11 cellular contexts compared by ENCODE assay signal in genomic region chr14:93212432-93212831, GRCh38. TPM values are rescaled to one million over a fixed set of nuclear protein-coding genes. Genes with fewer than 3 reads are reported as not detected.
A peak's percentile ranks its signal among the peaks of the same experiment; 100 is the strongest.
DNase-seq lines count a peak whose midpoint lies in the region; ATAC-seq and TF ChIP-seq lines count a peak whose summit lies in the region.
"Had no signal": no experiment of that assay in that cellular context is flagged by ENCODE, and none has a peak within 500 bp of the region (broad histone marks: within the 10 kb centered on the region; RNA-seq: fewer than 3 reads in every experiment).

No MANE protein-coding gene starts in this region.

- no peak for TF ChIP-seq POLR2A in upper lobe of left lung (IDR thresholded peaks at IDR 0.05)

- no peak for TF ChIP-seq CTCF in GM13976 (IDR thresholded peaks at IDR 0.05; ENCODE audit: borderline replicate concordance, control extremely low read depth, extremely low read depth, insufficient read depth, missing control alignments)
- TF ChIP-seq CTCF in smooth muscle cell (IDR thresholded peaks at IDR 0.05; ENCODE audit: borderline replicate concordance, insufficient read depth, poor library complexity, severe bottlenecking) = no peak
- TF ChIP-seq CTCF in upper lobe of left lung (IDR thresholded peaks at IDR 0.05) = no peak

- intact Hi-C loops in left ventricle myocardium superior (cut with micrococcal nuclease) = no loop called here

- no peak for TF ChIP-seq EP300 in upper lobe of left lung (IDR thresholded peaks at IDR 0.05)

- no peak overlapping the region for H3K27ac ChIP-seq in smooth muscle cell (ENCODE audit: low read depth)
- H3K27ac ChIP-seq in upper lobe of left lung = no peak overlapping the region

- H3K9ac ChIP-seq in smooth muscle cell (ENCODE audit: low read depth) = no peak overlapping the region

- peaks cover 8% of the 10 kb centered on the region for H3K4me1 ChIP-seq in smooth muscle cell (ENCODE audit: low read depth)
- peaks cover 8 to 21% (median 13%) of the 10 kb centered on the region in 4 donors for H3K4me1 ChIP-seq in upper lobe of left lung

- H3F3A ChIP-seq in smooth muscle cell (ENCODE audit: low read depth) = no peaks in the 10 kb centered on the region

- WGBS in smooth muscle cell (ENCODE audit: low lambda C conversion rate) = 92% methylated on average over 3 of the region's 3 CpGs
- WGBS in upper lobe of left lung, 2 donors = 74 to 85% methylated on average over 3 of the region's 3 CpGs

- H3K4me2 ChIP-seq in smooth muscle cell = no peak overlapping the region

- ATAC-seq in GM19438 (IDR thresholded peaks at IDR 0.05; ENCODE audit: low read depth, unreplicated experiment) (peak; percentile 64), HG02840 (IDR thresholded peaks at IDR 0.05; ENCODE audit: low FRiP score, unreplicated experiment) (peak; percentile 59), HG03521 (IDR thresholded peaks at IDR 0.05; ENCODE audit: unreplicated experiment) (peak; percentile 55), left ventricle myocardium superior (no peak), upper lobe of left lung (ENCODE audit: low FRiP score in 2 of 2) (no peak)
- ATAC-seq: activated CD4-positive, alpha-beta T cell treated with anti-CD3 and anti-CD28 coated beads for 36 hours had no signal

- in situ Hi-C loops in GM13976 (cut with MboI; ENCODE audit: low sequenced_read_pairs, unreplicated experiment) = no loop called here

- H3K27me3 ChIP-seq in smooth muscle cell (ENCODE audit: low read depth) (no peaks in the 10 kb centered on the region), upper lobe of left lung (no peaks in the 10 kb centered on the region)

- DNase-seq in GM13976 (ENCODE audit: low spot score) (peak; percentile 59), smooth muscle cell (lab: John Stamatoyannopoulos, UW; ENCODE audit: unreplicated experiment) (no peak), left ventricle myocardium superior (no peak), NCI-H128 (lab: John Stamatoyannopoulos, UW; ENCODE audit: unreplicated experiment) (no peak), upper lobe of left lung (no peak)
- DNase-seq: activated CD4-positive, alpha-beta T cell treated with anti-CD3 and anti-CD28 coated beads for 36 hours; NCI-H524 treated with DMSO at 0.1 percent for 48 hours; small intestine had no signal

- H3K36me3 ChIP-seq in smooth muscle cell (ENCODE audit: low read depth) = no peaks in the 10 kb centered on the region
- peaks cover 20 to 68% (median 48%) of the 10 kb centered on the region in 4 donors for H3K36me3 ChIP-seq in upper lobe of left lung

- no peaks in the 10 kb centered on the region for H4K20me1 ChIP-seq in smooth muscle cell (ENCODE audit: low read depth)

- no peak overlapping the region for H2AFZ ChIP-seq in smooth muscle cell (ENCODE audit: low read depth)

- H3K79me2 ChIP-seq in smooth muscle cell (ENCODE audit: low read depth) = peaks cover 8% of the 10 kb centered on the region

- H3K4me3 ChIP-seq in smooth muscle cell (no peak overlapping the region), upper lobe of left lung (no peak overlapping the region)

- H3K9me3 ChIP-seq in smooth muscle cell (replicated peaks; ENCODE audit: low read depth) = no peaks in the 10 kb centered on the region
- no peaks in the 10 kb centered on the region for H3K9me3 ChIP-seq in upper lobe of left lung

RNA-seq across cellular contexts. Expression of gene UBR7, which starts 5.4 kb away (rescaled TPM):
- total RNA-seq in smooth muscle cell (12.8 and 22.7 TPM in 2 replicates), left ventricle myocardium superior (22.1 TPM), upper lobe of left lung (10 to 100 TPM in 5 of 6 donors, 1 to 10 TPM in 1; 9.3 to 23.3 (median 21.1) TPM)
- polyA plus RNA-seq in smooth muscle cell = 8.0 and 12.0 TPM in 2 replicates

RNA-seq across cellular contexts. Expression of gene GON7, which starts 5.6 kb away (rescaled TPM):
- 9.6 and 10.9 TPM in 2 replicates for total RNA-seq in smooth muscle cell
- 8.5 and 8.6 TPM in 2 replicates for polyA plus RNA-seq in smooth muscle cell
- 16.2 TPM for total RNA-seq in left ventricle myocardium superior
- 10 to 100 TPM in 5 of 6 donors, 1 to 10 TPM in 1; 7.5 to 31.1 (median 14.7) TPM for total RNA-seq in upper lobe of left lung

RNA-seq across cellular contexts. Expression of gene LYSET, which starts 27.3 kb away (rescaled TPM):
- total RNA-seq in smooth muscle cell (5.2 and 7.9 TPM in 2 replicates), left ventricle myocardium superior (21.3 TPM), upper lobe of left lung (10 to 100 TPM in 4 of 6 donors, 1 to 10 TPM in 2; 2.6 to 32.1 (median 18.0) TPM)
- polyA plus RNA-seq in smooth muscle cell = 9.2 and 17.9 TPM in 2 replicates

RNA-seq across cellular contexts. Expression of gene MOAP1, which starts 27.7 kb away (rescaled TPM):
- 6.9 and 9.9 TPM in 2 replicates for total RNA-seq in smooth muscle cell
- 7.7 and 8.2 TPM in 2 replicates for polyA plus RNA-seq in smooth muscle cell
- 54.6 TPM for total RNA-seq in left ventricle myocardium superior
- 10 to 100 TPM; 14.7 to 43.8 (median 36.4) TPM for total RNA-seq in upper lobe of left lung

Comparison
In these comparisons a context has a peak if more than half of its experiments do, and no peak if none do; other contexts are left out.
1. ATAC-seq: peak in GM19438 (single experiment), HG02840 (single experiment) and HG03521 (single experiment); none in left ventricle myocardium superior (single experiment) and upper lobe of left lung (0 of 2).